In the genomic region with DNA sequence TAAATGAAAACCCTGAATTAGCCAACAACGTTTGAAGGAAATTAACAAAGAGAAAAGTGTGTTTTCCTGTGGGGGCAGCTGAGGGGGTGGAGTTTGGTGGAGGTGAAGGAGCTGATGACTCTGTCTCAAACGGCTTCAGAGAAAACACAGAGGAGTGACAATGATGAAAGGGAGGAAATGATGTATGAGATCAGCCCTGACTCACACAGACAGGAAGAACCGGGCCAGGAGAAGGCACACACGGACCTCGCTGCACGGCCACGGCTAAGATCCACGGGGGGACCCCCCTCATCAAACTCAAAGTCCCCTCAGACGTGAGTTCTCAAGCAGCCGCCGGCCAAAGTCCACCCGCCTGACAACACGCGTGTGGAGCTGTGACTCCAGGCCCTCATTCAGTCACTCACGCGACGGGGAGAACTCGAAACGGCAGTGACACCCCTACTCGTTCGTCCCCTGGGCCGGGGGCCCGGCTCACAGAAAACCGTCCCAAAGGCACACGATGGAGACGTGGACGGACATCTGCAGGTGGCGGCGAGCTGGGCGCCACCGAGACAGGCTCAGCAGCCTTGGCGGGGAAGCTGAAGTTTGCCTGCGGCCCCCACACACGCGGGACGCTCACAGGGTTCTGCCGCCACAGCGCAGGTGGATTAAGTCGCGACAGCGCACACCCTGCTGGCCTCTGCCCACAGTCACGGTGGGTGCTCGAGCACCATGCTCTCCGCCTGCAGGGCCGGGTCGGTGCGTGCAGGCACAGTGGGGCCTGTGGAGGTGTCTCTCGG, we compare ENCODE assay signal across 11 cellular contexts. TPM values are rescaled to one million over a fixed set of nuclear protein-coding genes. Genes with fewer than 3 reads are reported as not detected.
DNase-seq lines count a peak whose midpoint lies in the region; ATAC-seq and TF ChIP-seq lines count a peak whose summit lies in the region.
"Had no signal": no experiment of that assay in that cellular context is flagged by ENCODE, and none has a peak within 500 bp of the region (broad histone marks: within the 10 kb centered on the region; RNA-seq: fewer than 3 reads in every experiment).

No MANE protein-coding gene starts in this region.

- peak; percentile 94 for ATAC-seq in stimulated activated naive CD8-positive, alpha-beta T cell treated with anti-CD3 and anti-CD28 coated beads, Interleukin-15, amount 100 ng/mL, for 72 hours
- no peak for ATAC-seq in GM19463 (IDR thresholded peaks at IDR 0.05; ENCODE audit: unreplicated experiment)

- CTCF ChIA-PET in activated CD4-positive, alpha-beta memory T cell treated with anti-CD3 and anti-CD28 coated beads, Interleukin-2, amount 10 ng/mL, durations not matched to agents 7 days and 5 days (lab: Charles Lee) = no interaction called here
- CTCF ChIA-PET in Calu3 (lab: Charles Lee) = no interaction called here

- H3K4me3 Mint-ChIP-seq in activated CD4-positive, alpha-beta memory T cell treated with anti-CD3 and anti-CD28 coated beads, Interleukin-2, amount 10 ng/mL, durations not matched to agents 7 days and 5 days = no peak overlapping the region
- peak overlapping the region; percentile 62 to 72 for H3K4me3 Mint-ChIP-seq in stimulated activated naive CD8-positive, alpha-beta T cell treated with anti-CD3 and anti-CD28 coated beads, Interleukin-15, amount 100 ng/mL, for 72 hours
- no peak overlapping the region for H3K4me3 Mint-ChIP-seq in Calu3 (ENCODE audit: low read depth, unreplicated experiment)
- H3K4me3 Mint-ChIP-seq: nephron had no signal

- peak; percentile 23 for DNase-seq in NK-92 treated with Interleukin-12 subunit alpha and Interleukin-12 subunit beta, amount 100 ng/mL, for 24 hours (lab: John Stamatoyannopoulos, UW)
- DNase-seq in NK-92 (lab: John Stamatoyannopoulos, UW; ENCODE audit: unreplicated experiment) = no peak
- peak; percentile 34 for DNase-seq in activated CD4-positive, alpha-beta memory T cell treated with anti-CD3 and anti-CD28 coated beads, Interleukin-2, amount 10 ng/mL, durations not matched to agents 7 days and 5 days
- DNase-seq in glomerular visceral epithelial cell (ENCODE audit: extremely low spot score) = peak; percentile 27
- DNase-seq in stimulated activated naive CD8-positive, alpha-beta T cell treated with anti-CD3 and anti-CD28 coated beads, Interleukin-15, amount 100 ng/mL, for 72 hours = peak; percentile 33 to 70
- no peak for DNase-seq in Calu3
- no peak for DNase-seq in NCI-H1048 (lab: John Stamatoyannopoulos, UW)
- DNase-seq: cerebellar nuclear complex, NCI-H2081 treated with DMSO at 0.1 percent for 48 hours had no signal

- H3K4me1 Mint-ChIP-seq in activated CD4-positive, alpha-beta memory T cell treated with anti-CD3 and anti-CD28 coated beads, Interleukin-2, amount 10 ng/mL, durations not matched to agents 7 days and 5 days = peaks cover 22% of the 10 kb centered on the region
- H3K4me1 Mint-ChIP-seq in stimulated activated naive CD8-positive, alpha-beta T cell treated with anti-CD3 and anti-CD28 coated beads, Interleukin-15, amount 100 ng/mL, for 72 hours = peaks cover 38% of the 10 kb centered on the region
- H3K4me1 Mint-ChIP-seq in Calu3 (ENCODE audit: low read depth, unreplicated experiment) = no peaks in the 10 kb centered on the region

- TF ChIP-seq CTCF in Calu3 (IDR thresholded peaks at IDR 0.05; ENCODE audit: unreplicated experiment) = no peak

- H3K27ac Mint-ChIP-seq in activated CD4-positive, alpha-beta memory T cell treated with anti-CD3 and anti-CD28 coated beads, Interleukin-2, amount 10 ng/mL, durations not matched to agents 7 days and 5 days = peak overlapping the region; percentile 81
- peak overlapping the region; percentile 93 to 95 for H3K27ac Mint-ChIP-seq in stimulated activated naive CD8-positive, alpha-beta T cell treated with anti-CD3 and anti-CD28 coated beads, Interleukin-15, amount 100 ng/mL, for 72 hours
- H3K27ac Mint-ChIP-seq in Calu3 (ENCODE audit: unreplicated experiment) = no peak overlapping the region

- intact Hi-C loops in Calu3 (cut with micrococcal nuclease; ENCODE audit: unreplicated experiment) = no loop called here

- POLR2A ChIA-PET in activated CD4-positive, alpha-beta memory T cell treated with anti-CD3 and anti-CD28 coated beads, Interleukin-2, amount 10 ng/mL, durations not matched to agents 7 days and 5 days (lab: Charles Lee) = no interaction called here

- peaks cover 27% of the 10 kb centered on the region for H3K9me3 Mint-ChIP-seq in activated CD4-positive, alpha-beta memory T cell treated with anti-CD3 and anti-CD28 coated beads, Interleukin-2, amount 10 ng/mL, durations not matched to agents 7 days and 5 days
- H3K9me3 Mint-ChIP-seq in stimulated activated naive CD8-positive, alpha-beta T cell treated with anti-CD3 and anti-CD28 coated beads, Interleukin-15, amount 100 ng/mL, for 72 hours = peaks cover 23 to 39% of the 10 kb centered on the region in 2 donors
- H3K9me3 Mint-ChIP-seq in Calu3 (ENCODE audit: low read depth, unreplicated experiment) = peaks cover 6% of the 10 kb centered on the region

- no TSS peak for BruUV-seq in Calu3 (replicated peaks; lab: Mats Ljungman, UMichigan)

- H3K36me3 Mint-ChIP-seq in activated CD4-positive, alpha-beta memory T cell treated with anti-CD3 and anti-CD28 coated beads, Interleukin-2, amount 10 ng/mL, durations not matched to agents 7 days and 5 days (ENCODE audit: low read depth) = peaks cover 60% of the 10 kb centered on the region
- H3K36me3 Mint-ChIP-seq in Calu3 (ENCODE audit: insufficient read depth, unreplicated experiment) = peaks cover 23% of the 10 kb centered on the region

- H3K27me3 Mint-ChIP-seq in activated CD4-positive, alpha-beta memory T cell treated with anti-CD3 and anti-CD28 coated beads, Interleukin-2, amount 10 ng/mL, durations not matched to agents 7 days and 5 days = no peaks in the 10 kb centered on the region
- H3K27me3 Mint-ChIP-seq in stimulated activated naive CD8-positive, alpha-beta T cell treated with anti-CD3 and anti-CD28 coated beads, Interleukin-15, amount 100 ng/mL, for 72 hours = no peaks in the 10 kb centered on the region
- H3K27me3 Mint-ChIP-seq in Calu3 (ENCODE audit: unreplicated experiment) = no peaks in the 10 kb centered on the region

RNA-seq across cellular contexts. Expression of gene PPP2R3B, which starts 28.8 kb away (rescaled TPM):
- 10 to 100 TPM; 26.1 to 26.3 TPM for total RNA-seq in activated CD4-positive, alpha-beta memory T cell treated with anti-CD3 and anti-CD28 coated beads, Interleukin-2, amount 10 ng/mL, durations not matched to agents 7 days and 5 days
- total RNA-seq in Calu3 (2022) = 25.4 and 26.9 TPM in 2 replicates

RNA-seq across cellular contexts. Expression of gene GTPBP6, which starts 39.3 kb away (rescaled TPM):
- 10 to 100 TPM; 46.2 to 46.7 TPM for total RNA-seq in activated CD4-positive, alpha-beta memory T cell treated with anti-CD3 and anti-CD28 coated beads, Interleukin-2, amount 10 ng/mL, durations not matched to agents 7 days and 5 days
- 30.2 and 32.9 TPM in 2 replicates for total RNA-seq in Calu3 (2022)

Comparison
In these comparisons a context has a peak if more than half of its experiments do, and no peak if none do; other contexts are left out.
1. DNase-seq: peak in NK-92 treated with Interleukin-12 subunit alpha and Interleukin-12 subunit beta, amount 100 ng/mL, for 24 hours (single experiment), activated CD4-positive, alpha-beta memory T cell treated with anti-CD3 and anti-CD28 coated beads, Interleukin-2, amount 10 ng/mL, durations not matched to agents 7 days and 5 days (single experiment), glomerular visceral epithelial cell (single experiment) and stimulated activated naive CD8-positive, alpha-beta T cell treated with anti-CD3 and anti-CD28 coated beads, Interleukin-15, amount 100 ng/mL, for 72 hours (2 of 2); none in NK-92 (single experiment), Calu3 (single experiment) and NCI-H1048 (single experiment).
2. H3K4me3 Mint-ChIP-seq: peak in stimulated activated naive CD8-positive, alpha-beta T cell treated with anti-CD3 and anti-CD28 coated beads, Interleukin-15, amount 100 ng/mL, for 72 hours (2 of 2); none in activated CD4-positive, alpha-beta memory T cell treated with anti-CD3 and anti-CD28 coated beads, Interleukin-2, amount 10 ng/mL, durations not matched to agents 7 days and 5 days (single experiment) and Calu3 (single experiment).